ENCODE assay signal across 25 cellular contexts in genomic region chr4:79297029-79297428, GRCh38. TPM values are rescaled to one million over a fixed set of nuclear protein-coding genes. Genes with fewer than 3 reads are reported as not detected.
"Had no signal": no experiment of that assay in that cellular context is flagged by ENCODE, and none has a peak within 500 bp of the region (broad histone marks: within the 10 kb centered on the region; RNA-seq: fewer than 3 reads in every experiment).

No MANE protein-coding gene starts in this region.

- H2AFZ ChIP-seq: parathyroid adenoma had no signal

- H3K4me1 Mint-ChIP-seq: central memory CD8-positive, alpha-beta T cell; immature natural killer cell; nephron had no signal

- H3K9ac ChIP-seq: parathyroid adenoma had no signal

- H3K27ac Mint-ChIP-seq: immature natural killer cell; nephron; stimulated activated naive CD8-positive, alpha-beta T cell treated with anti-CD3 and anti-CD28 coated beads, Interleukin-15, Interleukin-2, amounts not matched to agents 100 ng/mL and 50 ng/mL, for 24 hours had no signal

- H3K4me3 ChIP-seq: left ventricle myocardium inferior, lung, prostate gland, sigmoid colon, skin epidermis, testis, tibial nerve had no signal

- H3K27me3 ChIP-seq: sigmoid colon, testis, tibial nerve had no signal

- H3K27me3 Mint-ChIP-seq: central memory CD8-positive, alpha-beta T cell had no signal

- H3K9me3 Mint-ChIP-seq: central memory CD8-positive, alpha-beta T cell; nephron; stimulated activated naive CD8-positive, alpha-beta T cell treated with anti-CD3 and anti-CD28 coated beads, Interleukin-15, Interleukin-2, amounts not matched to agents 100 ng/mL and 50 ng/mL, for 24 hours had no signal

- H3K27ac ChIP-seq: left ventricle myocardium inferior, parathyroid adenoma, prostate gland, sigmoid colon, skin epidermis, testis, tibial nerve had no signal

- H3K4me1 ChIP-seq: left ventricle myocardium inferior, parathyroid adenoma, prostate gland, sigmoid colon, testis, tibial nerve had no signal

- H3K36me3 Mint-ChIP-seq: immature natural killer cell had no signal

- DNase-seq: effector memory CD4-positive, alpha-beta T cell; immature natural killer cell; left cardiac atrium; left ventricle myocardium inferior; mesenchymal stem cell; midbrain; sigmoid colon; stimulated activated CD4-positive, alpha-beta T cell treated with anti-CD3 and anti-CD28 coated beads, Interleukin-2, amount 100 ng/mL, for 24 hours; stimulated activated CD4-positive, alpha-beta T cell treated with anti-CD3 and anti-CD28 coated beads, Interleukin-4, amount 100 ng/mL, for 4 hours; testis had no signal

- H3K4me3 Mint-ChIP-seq: central memory CD8-positive, alpha-beta T cell; immature natural killer cell; nephron; stimulated activated naive CD8-positive, alpha-beta T cell treated with anti-CD3 and anti-CD28 coated beads, Interleukin-15, Interleukin-2, amounts not matched to agents 100 ng/mL and 50 ng/mL, for 24 hours had no signal

- H3K9me3 ChIP-seq: left ventricle myocardium inferior, prostate gland, sigmoid colon, testis, tibial nerve had no signal

- H3K36me3 ChIP-seq: left ventricle myocardium inferior, prostate gland, sigmoid colon, tibial nerve had no signal

- ATAC-seq: esophagus mucosa, left cardiac atrium had no signal

RNA-seq across cellular contexts. Expression of gene NAA11, which starts 28.8 kb away (rescaled TPM):
- total RNA-seq: esophagus mucosa, fibroblast of lung, frontal cortex, left cardiac atrium, left ventricle myocardium inferior, lung, omental fat pad, sigmoid colon, subcutaneous adipose tissue, tibial nerve, ureter had no signal
- polyA plus RNA-seq: fibroblast of lung, immature natural killer cell, keratinocyte, lung, sigmoid colon had no signal
